ENCODE assay signal across 19 cellular contexts in the genomic region with DNA sequence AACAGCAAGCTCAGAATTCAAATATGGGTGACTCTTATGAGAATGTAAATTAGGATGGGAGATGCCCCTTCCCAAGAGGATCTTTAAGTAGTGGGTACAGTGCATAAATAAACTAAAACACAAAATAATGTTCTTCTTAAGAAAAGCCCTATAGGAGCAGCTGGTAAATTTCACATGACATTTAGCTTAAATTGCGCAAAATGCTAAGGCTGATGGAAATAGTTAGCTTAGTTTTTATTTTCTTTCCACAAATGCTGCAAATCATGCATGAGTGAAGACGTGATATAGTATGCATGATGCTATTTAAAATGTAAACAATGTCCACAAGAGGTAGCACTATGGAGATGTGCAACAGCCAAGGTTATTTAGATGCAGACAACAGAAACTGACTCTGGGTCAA.
DNase-seq lines count a peak whose midpoint lies in the region; ATAC-seq and TF ChIP-seq lines count a peak whose summit lies in the region.
"Had no signal": no experiment of that assay in that cellular context is flagged by ENCODE, and none has a peak within 500 bp of the region (broad histone marks: within the 10 kb centered on the region; RNA-seq: fewer than 3 reads in every experiment).

No MANE protein-coding gene starts in this region.

- no peak overlapping the region for H2BK120ac ChIP-seq in mesenchymal stem cell (ENCODE audit: low read depth, low read length)

- no peaks in the 10 kb centered on the region for H3K9me3 ChIP-seq in AG04450 (ENCODE audit: control insufficient read depth, insufficient read depth, low read length)
- no peaks in the 10 kb centered on the region for H3K9me3 ChIP-seq in adipocyte (ENCODE audit: control insufficient read depth, low read length)
- H3K9me3 ChIP-seq in mesenchymal stem cell (ENCODE audit: control insufficient read depth, low read length): no peaks in the 10 kb centered on the region
- peaks cover 0 to 6% (median 0%) of the 10 kb centered on the region in 12 donors for H3K9me3 ChIP-seq in heart left ventricle
- H3K9me3 ChIP-seq in SJCRH30 (replicated peaks): peaks cover 8% of the 10 kb centered on the region
- H3K9me3 ChIP-seq in esophagus muscularis mucosa: no peaks in the 10 kb centered on the region
- H3K9me3 ChIP-seq: A549, BE2C, Caco-2 had no signal

- no peak overlapping the region for H2BK12ac ChIP-seq in mesenchymal stem cell (ENCODE audit: low read length in 2 of 2)

- H3K36me3 ChIP-seq in adipocyte (ENCODE audit: control insufficient read depth, insufficient read depth, low read length, severe bottlenecking): no peaks in the 10 kb centered on the region
- no peaks in the 10 kb centered on the region for H3K36me3 ChIP-seq in mesenchymal stem cell (ENCODE audit: control insufficient read depth in 1 of 2, insufficient read depth in 2 of 2, low read depth in 1 of 2, low read length in 2 of 2)
- no peaks in the 10 kb centered on the region for H3K36me3 ChIP-seq in heart left ventricle
- H3K36me3 ChIP-seq in SJCRH30: no peaks in the 10 kb centered on the region
- no peaks in the 10 kb centered on the region for H3K36me3 ChIP-seq in esophagus muscularis mucosa
- H3K36me3 ChIP-seq: BE2C, BLaER1 had no signal

- WGBS in mesenchymal stem cell: 62% methylated on average over 2 of the region's 2 CpGs
- WGBS in heart left ventricle, 4 donors: 90 to 94% (median 93%) methylated on average over 2 of the region's 2 CpGs
- WGBS in esophagus muscularis mucosa: 87% methylated on average over 2 of the region's 2 CpGs

- peaks cover 16% of the 10 kb centered on the region for H3K4me1 ChIP-seq in adipocyte (ENCODE audit: control insufficient read depth, insufficient read depth, low read length)
- H3K4me1 ChIP-seq in mesenchymal stem cell (ENCODE audit: control insufficient read depth, insufficient read depth, low read depth, low read length): no peaks in the 10 kb centered on the region
- H3K4me1 ChIP-seq in heart left ventricle: peaks cover 0 to 7% (median 0%) of the 10 kb centered on the region in 12 donors
- H3K4me1 ChIP-seq in SJCRH30: no peaks in the 10 kb centered on the region
- H3K4me1 ChIP-seq in esophagus muscularis mucosa: no peaks in the 10 kb centered on the region
- H3K4me1 ChIP-seq: A549, BE2C, BLaER1, Caco-2 had no signal

- H3K23ac ChIP-seq in mesenchymal stem cell (ENCODE audit: low read length in 2 of 2): no peak overlapping the region

- no peak overlapping the region for H3K4ac ChIP-seq in mesenchymal stem cell (ENCODE audit: low read depth in 1 of 2, low read length in 2 of 2)

- intact Hi-C loops in heart left ventricle (cut with DNase I): no loop called here
- intact Hi-C loops in esophagus muscularis mucosa (cut with DNase I): no loop called here

- no peak overlapping the region for H3K4me2 ChIP-seq in mesenchymal stem cell (ENCODE audit: low read length, poor library complexity, severe bottlenecking)
- H3K4me2 ChIP-seq: A549, BLaER1 had no signal

- TF ChIP-seq POLR2A in heart left ventricle (IDR thresholded peaks at IDR 0.05): no peak
- no peak for TF ChIP-seq POLR2A in esophagus muscularis mucosa (IDR thresholded peaks at IDR 0.05; ENCODE audit: low read depth)

- H2AK5ac ChIP-seq in mesenchymal stem cell (ENCODE audit: low read length, severe bottlenecking): no peak overlapping the region

- DNase-seq in AG04450 (ENCODE audit: low read depth, low spot score): peak; percentile 20
- DNase-seq in adipocyte (ENCODE audit: low read depth): peak; percentile 44
- peak; percentile 51 for DNase-seq in fibroblast of villous mesenchyme (ENCODE audit: low read depth)
- DNase-seq in mesenchymal stem cell: peak; percentile 32
- DNase-seq in heart left ventricle: no peak
- no peak for DNase-seq in SJCRH30
- DNase-seq in esophagus muscularis mucosa (ENCODE audit: extremely low spot score): no peak
- DNase-seq: BE2C; C1 segment of cervical spinal cord; Caco-2; Calu3; CD4-positive, CD25-positive, alpha-beta regulatory T cell; CD8-positive, alpha-beta T cell; DMS79 treated with DMSO at 0.1 percent for 48 hours; GF-D8 had no signal

- no peak for TF ChIP-seq EP300 in esophagus muscularis mucosa (IDR thresholded peaks at IDR 0.05)

- H2AFZ ChIP-seq in mesenchymal stem cell (ENCODE audit: low read depth, low read length): no peak overlapping the region

- H3K79me1 ChIP-seq in mesenchymal stem cell (replicated peaks; ENCODE audit: low read length, poor library complexity, severe bottlenecking): no peaks in the 10 kb centered on the region

- H3K27ac ChIP-seq in AG04450 (ENCODE audit: low read depth, low read length) (no peak overlapping the region), mesenchymal stem cell (ENCODE audit: low read length, poor library complexity, severe bottlenecking) (no peak overlapping the region), heart left ventricle (no peak overlapping the region), SJCRH30 (no peak overlapping the region), esophagus muscularis mucosa (replicated peaks in 1 of 4) (no peak overlapping the region)
- H3K27ac ChIP-seq: 22Rv1, A549, BLaER1 had no signal

- H3K27me3 ChIP-seq in AG04450 (ENCODE audit: control insufficient read depth, insufficient read depth, low read length) (no peaks in the 10 kb centered on the region), adipocyte (replicated peaks; ENCODE audit: control insufficient read depth, insufficient read depth, low read length) (no peaks in the 10 kb centered on the region), mesenchymal stem cell (ENCODE audit: control insufficient read depth in 1 of 2, insufficient read depth in 1 of 2, low read length in 2 of 2) (no peaks in the 10 kb centered on the region), heart left ventricle (no peaks in the 10 kb centered on the region), SJCRH30 (no peaks in the 10 kb centered on the region; the same call in 1 of the 2 replicates), esophagus muscularis mucosa (no peaks in the 10 kb centered on the region)
- H3K27me3 ChIP-seq: BLaER1 had no signal

- H3K18ac ChIP-seq in mesenchymal stem cell (ENCODE audit: low read depth in 1 of 2, low read length in 2 of 2): no peak overlapping the region

- CTCF ChIA-PET in AG04450 (lab: Charles Lee): no interaction called here

- no peak overlapping the region for H4K8ac ChIP-seq in mesenchymal stem cell (ENCODE audit: low read length)

- no peak for ATAC-seq in heart left ventricle
- ATAC-seq in GM18511 (IDR thresholded peaks at IDR 0.05; ENCODE audit: unreplicated experiment): no peak
- ATAC-seq: A549; CD8-positive, alpha-beta T cell had no signal

- no peak overlapping the region for H2BK5ac ChIP-seq in mesenchymal stem cell (ENCODE audit: low read depth, low read length, poor library complexity, severe bottlenecking)

- H3K9ac ChIP-seq in adipocyte (ENCODE audit: low read length): no peak overlapping the region
- no peak overlapping the region for H3K9ac ChIP-seq in mesenchymal stem cell (ENCODE audit: low read length)
- H3K9ac ChIP-seq: BLaER1 had no signal

- H2BK15ac ChIP-seq in mesenchymal stem cell (ENCODE audit: low read depth, poor library complexity, severe bottlenecking): no peak overlapping the region

- H3K4me3 ChIP-seq in AG04450 (ENCODE audit: low read depth, low read length) (no peak overlapping the region), adipocyte (ENCODE audit: low read length) (no peak overlapping the region), fibroblast of villous mesenchyme (ENCODE audit: low read depth, low read length) (no peak overlapping the region), mesenchymal stem cell (ENCODE audit: insufficient read depth in 1 of 2, low read depth in 1 of 2, low read length in 2 of 2) (no peak overlapping the region), heart left ventricle (no peak overlapping the region), SJCRH30 (no peak overlapping the region), esophagus muscularis mucosa (no peak overlapping the region)
- H3K4me3 ChIP-seq: A549, BLaER1 had no signal

- H4K91ac ChIP-seq in mesenchymal stem cell (ENCODE audit: low read length): no peak overlapping the region

- H3K14ac ChIP-seq in mesenchymal stem cell (ENCODE audit: low read length in 2 of 2): no peak overlapping the region

- POLR2A ChIA-PET in AG04450 (lab: Yijun Ruan, JAX): no interaction called here

- TF ChIP-seq CTCF in AG04450 (IDR thresholded peaks at IDR 0.05; ENCODE audit: low read depth, low read length) (no peak), fibroblast of villous mesenchyme (IDR thresholded peaks at IDR 0.05; ENCODE audit: insufficient read depth, low read depth, low read length) (no peak), heart left ventricle (IDR thresholded peaks at IDR 0.05) (no peak), esophagus muscularis mucosa (IDR thresholded peaks at IDR 0.05) (no peak)

Comparison
In these comparisons a context has a peak if more than half of its experiments do, and no peak if none do; other contexts are left out.
1. DNase-seq: peak in AG04450 (single experiment), adipocyte (single experiment), fibroblast of villous mesenchyme (single experiment) and mesenchymal stem cell (single experiment); none in heart left ventricle (0 of 5), SJCRH30 (0 of 2) and esophagus muscularis mucosa (single experiment).